In genomic region chr5:122723606-122724352, GRCh38 we compare ENCODE assay signal across 8 cellular contexts. TPM values are rescaled to one million over a fixed set of nuclear protein-coding genes. Genes with fewer than 3 reads are reported as not detected.
DNase-seq lines count a peak whose midpoint lies in the region; ATAC-seq, FAIRE-seq and TF ChIP-seq lines count a peak whose summit lies in the region.

No MANE protein-coding gene starts in this region.

- H3K79me2 ChIP-seq in ACC112 (ENCODE audit: control insufficient read depth, insufficient read depth, low read length, unreplicated experiment) (no peaks in the 10 kb centered on the region), astrocyte (ENCODE audit: insufficient read depth, low read length) (no peaks in the 10 kb centered on the region)

- H3K9ac ChIP-seq in astrocyte (ENCODE audit: low read length): no peak overlapping the region

- H3K4me1 Mint-ChIP-seq in astrocyte (ENCODE audit: low read depth, unreplicated experiment) (peaks cover 5% of the 10 kb centered on the region), mesothelial cell of epicardium (peaks cover 10% of the 10 kb centered on the region)

- peak; percentile 54 for DNase-seq in astrocyte (ENCODE audit: low read depth)
- peak; percentile 90 for DNase-seq in stromal cell of bone marrow (ENCODE audit: low read depth)
- no peak for DNase-seq in mesothelial cell of epicardium (ENCODE audit: low spot score in 2 of 2, unreplicated experiment in 2 of 2)
- DNase-seq in 8988T: no peak
- no peak for DNase-seq in iPS-NIHi7 (ENCODE audit: extremely low spot score)

- H3K36me3 Mint-ChIP-seq in astrocyte (ENCODE audit: low read depth, unreplicated experiment) (no peaks in the 10 kb centered on the region), mesothelial cell of epicardium (no peaks in the 10 kb centered on the region)

- H3K27ac ChIP-seq in ACC112 (ENCODE audit: low read depth, low read length): peak overlapping the region; percentile 61
- no peak overlapping the region for H3K27ac ChIP-seq in astrocyte (ENCODE audit: low read depth, low read length)

- H3K36me3 ChIP-seq in ACC112 (ENCODE audit: insufficient read depth, low read length): no peaks in the 10 kb centered on the region
- no peaks in the 10 kb centered on the region for H3K36me3 ChIP-seq in astrocyte (ENCODE audit: insufficient read depth, low read length)

- peak overlapping the region; percentile 49 for H3K4me3 ChIP-seq in ACC112 (ENCODE audit: low read depth, low read length)
- no peak overlapping the region for H3K4me3 ChIP-seq in astrocyte (ENCODE audit: insufficient read depth, low read depth, low read length)

- peak overlapping the region; percentile 43 for H3K4me2 ChIP-seq in astrocyte (ENCODE audit: low read length)

- TF ChIP-seq CTCF in astrocyte (IDR thresholded peaks at IDR 0.05; ENCODE audit: insufficient read depth, low read depth, low read length): no peak
- TF ChIP-seq CTCF in mesothelial cell of epicardium (IDR thresholded peaks at IDR 0.05; ENCODE audit: unreplicated experiment): no peak

- no peaks in the 10 kb centered on the region for H3K27me3 ChIP-seq in ACC112 (ENCODE audit: insufficient read depth, low read length)
- no peaks in the 10 kb centered on the region for H3K27me3 ChIP-seq in astrocyte (ENCODE audit: insufficient read depth, low read length)

- H3K4me3 Mint-ChIP-seq in astrocyte (ENCODE audit: unreplicated experiment) (no peak overlapping the region), mesothelial cell of epicardium (no peak overlapping the region)

- H3K9me3 Mint-ChIP-seq in astrocyte (ENCODE audit: unreplicated experiment) (peaks cover under 1% of the 10 kb centered on the region), mesothelial cell of epicardium (peaks cover 8% of the 10 kb centered on the region)

- H4K20me1 ChIP-seq in astrocyte (ENCODE audit: insufficient read depth, low read length): no peaks in the 10 kb centered on the region

- H2AFZ ChIP-seq in ACC112 (ENCODE audit: low read length, unreplicated experiment) (peak overlapping the region; percentile 90), astrocyte (ENCODE audit: low read depth, low read length) (no peak overlapping the region)

- H3K4me1 ChIP-seq in ACC112 (ENCODE audit: control insufficient read depth, insufficient read depth, low read length, unreplicated experiment) (peaks cover 25% of the 10 kb centered on the region), astrocyte (ENCODE audit: insufficient read depth, low read length) (no peaks in the 10 kb centered on the region)

- ATAC-seq in GM19023 (IDR thresholded peaks at IDR 0.05; ENCODE audit: unreplicated experiment) (peak; percentile 96), HG03039 (IDR thresholded peaks at IDR 0.05; ENCODE audit: unreplicated experiment) (peak; percentile 92)

- peak; percentile 90 for FAIRE-seq in astrocyte (lab: Jason Lieb, UNC)

- H3K9me3 ChIP-seq in astrocyte (ENCODE audit: insufficient read depth, low read depth, low read length): no peaks in the 10 kb centered on the region

- H3K27ac Mint-ChIP-seq in astrocyte (ENCODE audit: unreplicated experiment) (no peak overlapping the region), mesothelial cell of epicardium (no peak overlapping the region)

- H3K27me3 Mint-ChIP-seq in astrocyte (ENCODE audit: low read depth, unreplicated experiment): no peaks in the 10 kb centered on the region
- no peaks in the 10 kb centered on the region for H3K27me3 Mint-ChIP-seq in mesothelial cell of epicardium (ENCODE audit: low read depth)

RNA-seq across cellular contexts. Expression of gene SNX2, which starts 51.1 kb away (rescaled TPM):
- total RNA-seq in astrocyte: 82.8 and 87.2 TPM in 2 replicates
- total RNA-seq in mesothelial cell of epicardium: 141 to 147 TPM (median 142 TPM) in 3 replicates

Comparison
In these comparisons a context has a peak if more than half of its experiments do, and no peak if none do; other contexts are left out.
1. DNase-seq: peak in astrocyte (single experiment) and stromal cell of bone marrow (single experiment); none in mesothelial cell of epicardium (0 of 2), 8988T (single experiment) and iPS-NIHi7 (single experiment).